ENCODE assay signal across 13 cellular contexts in the genomic region with DNA sequence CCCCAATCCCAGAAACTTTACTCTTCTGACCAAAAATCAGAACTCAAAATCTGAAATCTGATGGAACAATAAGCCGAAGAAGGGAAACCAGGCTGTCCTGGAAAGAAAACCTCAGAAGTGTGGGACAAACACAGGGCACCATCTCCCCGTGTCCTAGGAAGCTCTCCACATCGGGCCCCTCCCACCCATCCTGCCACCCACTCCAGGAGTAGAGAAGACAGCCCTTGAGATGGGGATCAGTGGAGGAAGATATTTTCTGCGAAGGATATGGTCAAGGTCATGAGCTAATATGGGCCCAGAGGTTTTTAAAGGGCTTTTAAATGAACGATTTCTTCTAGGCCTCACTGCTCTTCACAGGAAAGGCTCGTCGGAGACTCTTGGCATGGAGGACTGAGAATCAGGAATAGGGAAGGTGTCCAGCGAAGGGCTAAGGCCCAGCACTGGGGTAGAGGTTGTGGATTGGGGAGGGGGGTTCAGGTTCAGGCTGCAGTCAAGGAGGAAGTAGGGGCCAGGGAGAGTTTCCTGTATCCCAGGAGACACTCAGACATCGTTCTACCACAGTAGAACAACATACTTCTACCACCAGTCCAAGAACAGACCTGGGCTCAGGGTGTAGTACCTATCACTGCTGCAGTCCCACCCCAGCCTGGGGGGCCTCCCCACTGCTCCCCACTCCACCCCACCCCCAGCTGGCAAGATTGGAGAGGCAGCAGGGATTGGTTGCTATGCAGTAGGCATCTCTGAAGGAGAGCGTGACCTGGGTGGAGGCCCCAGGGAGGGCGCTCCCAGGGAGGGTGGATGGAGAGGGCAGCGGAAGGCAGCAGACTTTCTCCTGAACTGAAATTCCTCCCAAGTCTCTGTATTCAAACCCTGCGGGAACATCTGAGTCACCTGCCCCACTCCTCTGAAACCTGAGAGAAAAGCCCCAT. TPM values are rescaled to one million over a fixed set of nuclear protein-coding genes. Genes with fewer than 3 reads are reported as not detected.
DNase-seq lines count a peak whose midpoint lies in the region; ATAC-seq and TF ChIP-seq lines count a peak whose summit lies in the region.
"Had no signal": no experiment of that assay in that cellular context is flagged by ENCODE, and none has a peak within 500 bp of the region (broad histone marks: within the 10 kb centered on the region; RNA-seq: fewer than 3 reads in every experiment).

No MANE protein-coding gene starts in this region.

- WGBS in esophagus squamous epithelium, 2 donors = 50 to 79% methylated on average over 7 of the region's 13 CpGs

- no TSS peak for BruUV-seq in Caco-2 (replicated peaks; lab: Mats Ljungman, UMichigan)

- H3K9me3 Mint-ChIP-seq in Caco-2 (ENCODE audit: unreplicated experiment) = no peaks in the 10 kb centered on the region
- no peaks in the 10 kb centered on the region for H3K9me3 Mint-ChIP-seq in endothelial cell (ENCODE audit: unreplicated experiment)

- POLR2A ChIA-PET in Caco-2 (lab: Charles Lee) = no interaction called here

- H3K4me3 Mint-ChIP-seq in Caco-2 (ENCODE audit: unreplicated experiment) (no peak overlapping the region), endothelial cell (ENCODE audit: unreplicated experiment) (no peak overlapping the region)

- H3K9me3 ChIP-seq in Caco-2 (no peaks in the 10 kb centered on the region), Peyer's patch (no peaks in the 10 kb centered on the region), esophagus squamous epithelium (no peaks in the 10 kb centered on the region)

- peaks cover 11% of the 10 kb centered on the region for H3K36me3 Mint-ChIP-seq in Caco-2 (ENCODE audit: insufficient read depth, unreplicated experiment)
- peaks cover 4% of the 10 kb centered on the region for H3K36me3 Mint-ChIP-seq in endothelial cell (ENCODE audit: low read depth, unreplicated experiment)

- H3K4me1 ChIP-seq in Caco-2 (peaks cover 29% of the 10 kb centered on the region), Peyer's patch (peaks cover 4 to 71% (median 26%) of the 10 kb centered on the region in 4 donors), esophagus squamous epithelium (peaks cover 77 to 97% (median 89%) of the 10 kb centered on the region in 3 donors)

- CTCF ChIA-PET in Caco-2 (lab: Charles Lee) = no interaction called here

- peaks cover 36% of the 10 kb centered on the region for H3K4me1 Mint-ChIP-seq in Caco-2 (ENCODE audit: low read depth, unreplicated experiment)
- H3K4me1 Mint-ChIP-seq in endothelial cell (ENCODE audit: unreplicated experiment) = peaks cover 22% of the 10 kb centered on the region

- H3K27ac ChIP-seq in Peyer's patch = peak overlapping the region in 3 of 4 donors; percentile 50 to 68 (median 59)
- H3K27ac ChIP-seq in esophagus squamous epithelium = peak overlapping the region; percentile 32 to 94 (median 92)

- intact Hi-C loops in Caco-2 (cut with micrococcal nuclease; ENCODE audit: unreplicated experiment) = no loop called here
- intact Hi-C loops in esophagus squamous epithelium (cut with DNase I) = no loop called here

- H3K27ac Mint-ChIP-seq in Caco-2 (ENCODE audit: unreplicated experiment) (peak overlapping the region; percentile 59), endothelial cell (ENCODE audit: unreplicated experiment) (no peak overlapping the region)

- TF ChIP-seq POLR2A in Peyer's patch (IDR thresholded peaks at IDR 0.05) = no peak
- TF ChIP-seq POLR2A in esophagus squamous epithelium (IDR thresholded peaks at IDR 0.05) = no peak

- no peak for TF ChIP-seq CTCF in Caco-2 (IDR thresholded peaks at IDR 0.05; ENCODE audit: insufficient read depth in 1 of 2, low read depth in 1 of 2, low read length in 1 of 2, severe bottlenecking in 1 of 2, unreplicated experiment in 1 of 2)
- no peak for TF ChIP-seq CTCF in Peyer's patch (IDR thresholded peaks at IDR 0.05)
- TF ChIP-seq CTCF in esophagus squamous epithelium (IDR thresholded peaks at IDR 0.05) = no peak
- TF ChIP-seq CTCF in endothelial cell (IDR thresholded peaks at IDR 0.05; ENCODE audit: unreplicated experiment) = no peak

- ATAC-seq in stimulated activated naive CD8-positive, alpha-beta T cell treated with anti-CD3 and anti-CD28 coated beads, Interleukin-15, Interleukin-2, amounts not matched to agents 100 U/mL and 50 U/mL, for 24 hours = no peak
- no peak for ATAC-seq in HG02763 (IDR thresholded peaks at IDR 0.05; ENCODE audit: unreplicated experiment)
- ATAC-seq: left colon had no signal

- H3K4me3 ChIP-seq in Caco-2 (ENCODE audit: low read depth, low read length) (no peak overlapping the region), Peyer's patch (no peak overlapping the region), esophagus squamous epithelium (no peak overlapping the region)

- no peaks in the 10 kb centered on the region for H3K36me3 ChIP-seq in Caco-2 (ENCODE audit: control insufficient read depth, insufficient read depth, low read length)
- no peaks in the 10 kb centered on the region for H3K36me3 ChIP-seq in Peyer's patch
- H3K36me3 ChIP-seq in esophagus squamous epithelium = peaks cover 0 to 8% (median 0%) of the 10 kb centered on the region in 3 donors

- no peak for DNase-seq in Caco-2
- DNase-seq in Peyer's patch = no peak
- DNase-seq in esophagus squamous epithelium (lab: John Stamatoyannopoulos, UW) = no peak
- DNase-seq in stimulated activated naive CD8-positive, alpha-beta T cell treated with anti-CD3 and anti-CD28 coated beads, Interleukin-15, Interleukin-2, amounts not matched to agents 100 U/mL and 50 U/mL, for 24 hours = peak; percentile 19
- DNase-seq in endothelial cell (ENCODE audit: low spot score) = no peak
- DNase-seq in ureter (ENCODE audit: low spot score) = no peak
- DNase-seq: DMS79, NCI-H345, Right ventricle myocardium superior had no signal

- H3K27me3 Mint-ChIP-seq in Caco-2 (ENCODE audit: insufficient read depth, unreplicated experiment) (no peaks in the 10 kb centered on the region), endothelial cell (ENCODE audit: unreplicated experiment) (peaks cover 18% of the 10 kb centered on the region)

- no peaks in the 10 kb centered on the region for H3K27me3 ChIP-seq in Caco-2 (replicated peaks; ENCODE audit: control insufficient read depth, insufficient read depth, low read length)
- H3K27me3 ChIP-seq in Peyer's patch = no peaks in the 10 kb centered on the region
- no peaks in the 10 kb centered on the region for H3K27me3 ChIP-seq in esophagus squamous epithelium

RNA-seq across cellular contexts. Expression of a gene that starts 1.2 kb away (rescaled TPM):
- total RNA-seq in Caco-2 (2022) (not detected in 2 replicates), Peyer's patch (not detected), esophagus squamous epithelium (not detected), endothelial cell (ENCODE audit: unreplicated experiment) (not detected), ureter (0.86 TPM)
- total RNA-seq: bronchial epithelial cell, left colon, pulmonary artery endothelial cell, Right ventricle myocardium superior had no signal

RNA-seq across cellular contexts. Expression of a gene that starts 3.7 kb away (rescaled TPM):
- total RNA-seq in Caco-2 (2022) (53.6 and 54.4 TPM in 2 replicates), Peyer's patch (100 to 1,000 TPM in 1 of 4 donors, 10 to 100 TPM in 3; 38.2 to 435 (median 53.6) TPM), esophagus squamous epithelium (100 to 1,000 TPM in 2 of 4 donors, 10 to 100 TPM in 2; 58.6 to 205 (median 122) TPM), endothelial cell (ENCODE audit: unreplicated experiment) (2.8 TPM), ureter (120 TPM)

RNA-seq across cellular contexts. Expression of a gene that starts 6.1 kb away (rescaled TPM):
- total RNA-seq in Caco-2 (2022) (416 and 432 TPM in 2 replicates), Peyer's patch (100 to 1,000 TPM; 321 to 366 (median 334) TPM), esophagus squamous epithelium (100 to 1,000 TPM; 270 to 943 (median 394) TPM), endothelial cell (ENCODE audit: unreplicated experiment) (11.9 TPM), ureter (1,381 TPM)

RNA-seq across cellular contexts. Expression of a gene that starts 7.2 kb away (rescaled TPM):
- total RNA-seq in Caco-2 (2022) = 0.61 and 0.84 TPM in 2 replicates
- total RNA-seq in Peyer's patch = not detected
- total RNA-seq in esophagus squamous epithelium = 10 to 100 TPM in 1 of 4 donors, 1 to 10 TPM in 3; 1.2 to 16.5 (median 9.2) TPM
- total RNA-seq in endothelial cell (ENCODE audit: unreplicated experiment) = not detected
- total RNA-seq in ureter = 6.5 TPM
- total RNA-seq: left colon had no signal

RNA-seq across cellular contexts. Expression of a gene that starts 23.7 kb away (rescaled TPM):
- total RNA-seq in Caco-2 (2022) = 2.4 and 3.0 TPM in 2 replicates
- not detected for total RNA-seq in Peyer's patch
- total RNA-seq in esophagus squamous epithelium = 1,000 to 10,000 TPM in 3 of 4 donors, 100 to 1,000 TPM in 1; 949 to 3,544 (median 1,180) TPM
- total RNA-seq in endothelial cell (ENCODE audit: unreplicated experiment) = not detected
- total RNA-seq in ureter = 317 TPM

Comparison
In these comparisons a context has a peak if more than half of its experiments do, and no peak if none do; other contexts are left out.
1. RNA of a gene that starts 3.7 kb away (total RNA-seq): 58.6 to 205 TPM in esophagus squamous epithelium, 120 TPM in ureter (single experiment), 38.2 to 435 TPM in Peyer's patch and 53.6 to 54.4 TPM in Caco-2; 2.8 TPM in endothelial cell (single experiment); every median in the first group is over 10 times any median in the second.
2. RNA of a gene that starts 6.1 kb away (total RNA-seq): 1,381 TPM in ureter (single experiment), 270 to 943 TPM in esophagus squamous epithelium, 416 to 432 TPM in Caco-2 and 321 to 366 TPM in Peyer's patch; 11.9 TPM in endothelial cell (single experiment); every median in the first group is over 10 times any median in the second.